In the genomic region with DNA sequence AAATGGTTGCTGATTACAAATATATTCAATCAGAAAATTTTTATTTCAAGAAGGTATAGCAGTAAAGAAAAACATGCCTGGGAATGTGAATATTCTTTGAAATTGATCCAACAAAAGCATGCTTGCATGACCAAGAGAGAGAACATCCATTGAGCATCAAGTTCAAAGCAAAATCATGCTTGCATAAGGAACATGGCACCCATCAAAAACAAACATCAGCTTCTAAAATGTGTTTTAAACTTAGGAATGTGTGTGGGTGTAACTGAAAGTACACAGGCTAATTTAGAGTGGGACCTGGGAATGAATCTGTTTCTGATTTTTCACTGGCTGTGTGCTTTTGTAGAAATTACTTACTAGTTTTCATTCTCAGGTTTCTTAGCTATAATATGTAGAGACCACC, we compare ENCODE assay signal across 3 cellular contexts.
A peak's percentile ranks its signal among the peaks of the same experiment; 100 is the strongest.
TF ChIP-seq lines count a peak whose summit lies in the region.

No MANE protein-coding gene starts in this region.

TF ChIP-seq in HCT116, 20 proteins besides CTCF, POLR2A, EP300 and RAD21:
- no peak for TF ChIP-seq POLR2AphosphoS5 (IDR thresholded peaks at IDR 0.05; ENCODE audit: low read depth, low read length)
- no peak for TF ChIP-seq SIN3A (IDR thresholded peaks at IDR 0.05; ENCODE audit: low read depth)
- no peak for TF ChIP-seq ZNF274 (IDR thresholded peaks at IDR 0.05; ENCODE audit: low read depth, low read length)
- TF ChIP-seq EZH2 (IDR thresholded peaks at IDR 0.05), result no peak
- TF ChIP-seq TCF7L2 (IDR thresholded peaks at IDR 0.05; ENCODE audit: borderline replicate concordance, extremely low read depth, insufficient read depth, insufficient read length), result no peak
- no peak for TF ChIP-seq JUND (IDR thresholded peaks at IDR 0.05)
- no peak for TF ChIP-seq YY1 (IDR thresholded peaks at IDR 0.05; ENCODE audit: extremely low read depth, insufficient replicate concordance, low read depth, low read length)
- TF ChIP-seq FOSL1 (IDR thresholded peaks at IDR 0.05; ENCODE audit: low read depth), result no peak
- TF ChIP-seq SP1 (IDR thresholded peaks at IDR 0.05; ENCODE audit: low read depth), result no peak
- no peak for TF ChIP-seq CBX3 (IDR thresholded peaks at IDR 0.05; ENCODE audit: low read depth)
- TF ChIP-seq, protein P1, sequence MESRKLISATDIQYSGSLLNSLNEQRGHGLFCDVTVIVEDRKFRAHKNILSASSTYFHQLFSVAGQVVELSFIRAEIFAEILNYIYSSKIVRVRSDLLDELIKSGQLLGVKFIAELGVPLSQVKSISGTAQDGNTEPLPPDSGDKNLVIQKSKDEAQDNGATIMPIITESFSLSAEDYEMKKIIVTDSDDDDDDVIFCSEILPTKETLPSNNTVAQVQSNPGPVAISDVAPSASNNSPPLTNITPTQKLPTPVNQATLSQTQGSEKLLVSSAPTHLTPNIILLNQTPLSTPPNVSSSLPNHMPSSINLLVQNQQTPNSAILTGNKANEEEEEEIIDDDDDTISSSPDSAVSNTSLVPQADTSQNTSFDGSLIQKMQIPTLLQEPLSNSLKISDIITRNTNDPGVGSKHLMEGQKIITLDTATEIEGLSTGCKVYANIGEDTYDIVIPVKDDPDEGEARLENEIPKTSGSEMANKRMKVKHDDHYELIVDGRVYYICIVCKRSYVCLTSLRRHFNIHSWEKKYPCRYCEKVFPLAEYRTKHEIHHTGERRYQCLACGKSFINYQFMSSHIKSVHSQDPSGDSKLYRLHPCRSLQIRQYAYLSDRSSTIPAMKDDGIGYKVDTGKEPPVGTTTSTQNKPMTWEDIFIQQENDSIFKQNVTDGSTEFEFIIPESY (IDR thresholded peaks at IDR 0.05; ENCODE audit: extremely low read depth, insufficient replicate concordance, low read length), result no peak
- TF ChIP-seq CEBPB (IDR thresholded peaks at IDR 0.05; ENCODE audit: low read depth), result no peak
- no peak for TF ChIP-seq ELF1 (IDR thresholded peaks at IDR 0.05; ENCODE audit: borderline replicate concordance, low read depth)

TF ChIP-seq in H1, 55 proteins besides CTCF, POLR2A, EP300 and RAD21 (continues in another document):
- TF ChIP-seq NANOG (IDR thresholded peaks at IDR 0.05; ENCODE audit: insufficient read depth, low read depth, low read length, poor library complexity, severe bottlenecking) (no peak), YY1 (IDR thresholded peaks at IDR 0.05; ENCODE audit: low read depth, low read length) (no peak), EZH2 (IDR thresholded peaks at IDR 0.05; ENCODE audit: low read depth, low read length, severe bottlenecking) (no peak), NRF1 (IDR thresholded peaks at IDR 0.05; ENCODE audit: low read depth, low read length) (no peak), ASH2L (IDR thresholded peaks at IDR 0.05; ENCODE audit: low read length) (no peak), HDAC2 (IDR thresholded peaks at IDR 0.05; ENCODE audit: borderline replicate concordance in 1 of 2, low read depth in 2 of 2, low read length in 2 of 2) (no peak), RXRA (IDR thresholded peaks at IDR 0.05; ENCODE audit: insufficient read depth, low read depth, low read length) (no peak), KDM4A (IDR thresholded peaks at IDR 0.05; ENCODE audit: low read depth, low read length, severe bottlenecking) (no peak)
- TF ChIP-seq, protein P2, sequence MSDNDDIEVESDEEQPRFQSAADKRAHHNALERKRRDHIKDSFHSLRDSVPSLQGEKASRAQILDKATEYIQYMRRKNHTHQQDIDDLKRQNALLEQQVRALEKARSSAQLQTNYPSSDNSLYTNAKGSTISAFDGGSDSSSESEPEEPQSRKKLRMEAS (IDR thresholded peaks at IDR 0.05), result no peak
- TF ChIP-seq, protein P3, sequence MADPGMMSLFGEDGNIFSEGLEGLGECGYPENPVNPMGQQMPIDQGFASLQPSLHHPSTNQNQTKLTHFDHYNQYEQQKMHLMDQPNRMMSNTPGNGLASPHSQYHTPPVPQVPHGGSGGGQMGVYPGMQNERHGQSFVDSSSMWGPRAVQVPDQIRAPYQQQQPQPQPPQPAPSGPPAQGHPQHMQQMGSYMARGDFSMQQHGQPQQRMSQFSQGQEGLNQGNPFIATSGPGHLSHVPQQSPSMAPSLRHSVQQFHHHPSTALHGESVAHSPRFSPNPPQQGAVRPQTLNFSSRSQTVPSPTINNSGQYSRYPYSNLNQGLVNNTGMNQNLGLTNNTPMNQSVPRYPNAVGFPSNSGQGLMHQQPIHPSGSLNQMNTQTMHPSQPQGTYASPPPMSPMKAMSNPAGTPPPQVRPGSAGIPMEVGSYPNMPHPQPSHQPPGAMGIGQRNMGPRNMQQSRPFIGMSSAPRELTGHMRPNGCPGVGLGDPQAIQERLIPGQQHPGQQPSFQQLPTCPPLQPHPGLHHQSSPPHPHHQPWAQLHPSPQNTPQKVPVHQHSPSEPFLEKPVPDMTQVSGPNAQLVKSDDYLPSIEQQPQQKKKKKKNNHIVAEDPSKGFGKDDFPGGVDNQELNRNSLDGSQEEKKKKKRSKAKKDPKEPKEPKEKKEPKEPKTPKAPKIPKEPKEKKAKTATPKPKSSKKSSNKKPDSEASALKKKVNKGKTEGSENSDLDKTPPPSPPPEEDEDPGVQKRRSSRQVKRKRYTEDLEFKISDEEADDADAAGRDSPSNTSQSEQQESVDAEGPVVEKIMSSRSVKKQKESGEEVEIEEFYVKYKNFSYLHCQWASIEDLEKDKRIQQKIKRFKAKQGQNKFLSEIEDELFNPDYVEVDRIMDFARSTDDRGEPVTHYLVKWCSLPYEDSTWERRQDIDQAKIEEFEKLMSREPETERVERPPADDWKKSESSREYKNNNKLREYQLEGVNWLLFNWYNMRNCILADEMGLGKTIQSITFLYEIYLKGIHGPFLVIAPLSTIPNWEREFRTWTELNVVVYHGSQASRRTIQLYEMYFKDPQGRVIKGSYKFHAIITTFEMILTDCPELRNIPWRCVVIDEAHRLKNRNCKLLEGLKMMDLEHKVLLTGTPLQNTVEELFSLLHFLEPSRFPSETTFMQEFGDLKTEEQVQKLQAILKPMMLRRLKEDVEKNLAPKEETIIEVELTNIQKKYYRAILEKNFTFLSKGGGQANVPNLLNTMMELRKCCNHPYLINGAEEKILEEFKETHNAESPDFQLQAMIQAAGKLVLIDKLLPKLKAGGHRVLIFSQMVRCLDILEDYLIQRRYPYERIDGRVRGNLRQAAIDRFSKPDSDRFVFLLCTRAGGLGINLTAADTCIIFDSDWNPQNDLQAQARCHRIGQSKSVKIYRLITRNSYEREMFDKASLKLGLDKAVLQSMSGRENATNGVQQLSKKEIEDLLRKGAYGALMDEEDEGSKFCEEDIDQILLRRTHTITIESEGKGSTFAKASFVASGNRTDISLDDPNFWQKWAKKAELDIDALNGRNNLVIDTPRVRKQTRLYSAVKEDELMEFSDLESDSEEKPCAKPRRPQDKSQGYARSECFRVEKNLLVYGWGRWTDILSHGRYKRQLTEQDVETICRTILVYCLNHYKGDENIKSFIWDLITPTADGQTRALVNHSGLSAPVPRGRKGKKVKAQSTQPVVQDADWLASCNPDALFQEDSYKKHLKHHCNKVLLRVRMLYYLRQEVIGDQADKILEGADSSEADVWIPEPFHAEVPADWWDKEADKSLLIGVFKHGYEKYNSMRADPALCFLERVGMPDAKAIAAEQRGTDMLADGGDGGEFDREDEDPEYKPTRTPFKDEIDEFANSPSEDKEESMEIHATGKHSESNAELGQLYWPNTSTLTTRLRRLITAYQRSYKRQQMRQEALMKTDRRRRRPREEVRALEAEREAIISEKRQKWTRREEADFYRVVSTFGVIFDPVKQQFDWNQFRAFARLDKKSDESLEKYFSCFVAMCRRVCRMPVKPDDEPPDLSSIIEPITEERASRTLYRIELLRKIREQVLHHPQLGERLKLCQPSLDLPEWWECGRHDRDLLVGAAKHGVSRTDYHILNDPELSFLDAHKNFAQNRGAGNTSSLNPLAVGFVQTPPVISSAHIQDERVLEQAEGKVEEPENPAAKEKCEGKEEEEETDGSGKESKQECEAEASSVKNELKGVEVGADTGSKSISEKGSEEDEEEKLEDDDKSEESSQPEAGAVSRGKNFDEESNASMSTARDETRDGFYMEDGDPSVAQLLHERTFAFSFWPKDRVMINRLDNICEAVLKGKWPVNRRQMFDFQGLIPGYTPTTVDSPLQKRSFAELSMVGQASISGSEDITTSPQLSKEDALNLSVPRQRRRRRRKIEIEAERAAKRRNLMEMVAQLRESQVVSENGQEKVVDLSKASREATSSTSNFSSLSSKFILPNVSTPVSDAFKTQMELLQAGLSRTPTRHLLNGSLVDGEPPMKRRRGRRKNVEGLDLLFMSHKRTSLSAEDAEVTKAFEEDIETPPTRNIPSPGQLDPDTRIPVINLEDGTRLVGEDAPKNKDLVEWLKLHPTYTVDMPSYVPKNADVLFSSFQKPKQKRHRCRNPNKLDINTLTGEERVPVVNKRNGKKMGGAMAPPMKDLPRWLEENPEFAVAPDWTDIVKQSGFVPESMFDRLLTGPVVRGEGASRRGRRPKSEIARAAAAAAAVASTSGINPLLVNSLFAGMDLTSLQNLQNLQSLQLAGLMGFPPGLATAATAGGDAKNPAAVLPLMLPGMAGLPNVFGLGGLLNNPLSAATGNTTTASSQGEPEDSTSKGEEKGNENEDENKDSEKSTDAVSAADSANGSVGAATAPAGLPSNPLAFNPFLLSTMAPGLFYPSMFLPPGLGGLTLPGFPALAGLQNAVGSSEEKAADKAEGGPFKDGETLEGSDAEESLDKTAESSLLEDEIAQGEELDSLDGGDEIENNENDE (IDR thresholded peaks at IDR 0.05; ENCODE audit: insufficient replicate concordance, low read length), result no peak

TF ChIP-seq in HepG2, 621 proteins besides CTCF, POLR2A, EP300 and RAD21:
- TF ChIP-seq ZMYM3 (CRISPR knock-in tag; IDR thresholded peaks at IDR 0.05) (no peak), ZNF644 (CRISPR knock-in tag; IDR thresholded peaks at IDR 0.05; ENCODE audit: low read depth) (peak; percentile 54; the same call in 1 of the 2 replicates)
